In the genomic region with DNA sequence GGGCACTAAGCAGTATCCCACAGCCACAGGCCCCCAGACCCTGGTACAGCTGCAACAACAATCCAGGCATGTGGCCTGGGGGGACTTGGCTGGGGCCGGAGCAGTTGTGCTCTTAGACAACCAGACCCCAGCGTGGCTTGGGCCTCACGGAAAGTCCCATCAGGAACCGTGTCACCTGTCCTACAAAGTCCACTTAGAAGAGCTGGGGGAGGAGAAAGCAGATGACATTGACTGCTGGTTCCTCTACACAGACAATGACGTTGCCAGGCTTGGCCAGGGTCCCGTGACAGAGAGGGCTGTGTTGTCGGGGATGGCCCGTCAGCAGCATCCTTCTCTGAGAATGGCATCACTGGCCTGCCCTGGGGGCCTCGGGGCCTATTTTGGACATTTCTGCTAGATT, we compare ENCODE assay signal across 19 cellular contexts.
A peak's percentile ranks its signal among the peaks of the same experiment; 100 is the strongest.
DNase-seq lines count a peak whose midpoint lies in the region; ATAC-seq and TF ChIP-seq lines count a peak whose summit lies in the region.
"Had no signal": no experiment of that assay in that cellular context is flagged by ENCODE, and none has a peak within 500 bp of the region (broad histone marks: within the 10 kb centered on the region; RNA-seq: fewer than 3 reads in every experiment).

No MANE protein-coding gene starts in this region.

- no peaks in the 10 kb centered on the region for H3K9me3 Mint-ChIP-seq in chondrocyte (ENCODE audit: low read depth)
- H3K9me3 Mint-ChIP-seq in natural killer cell = no peaks in the 10 kb centered on the region
- H3K9me3 Mint-ChIP-seq in naive thymus-derived CD4-positive, alpha-beta T cell = no peaks in the 10 kb centered on the region
- H3K9me3 Mint-ChIP-seq: CD4-positive, alpha-beta T cell; CD8-positive, alpha-beta memory T cell; GM23338; H9 had no signal

- no peak overlapping the region for H2AK5ac ChIP-seq in neuronal stem cell (ENCODE audit: low read depth, low read length)

- no peak overlapping the region for H4K8ac ChIP-seq in neuronal stem cell (ENCODE audit: low read depth, low read length)

- H3K27ac Mint-ChIP-seq in chondrocyte (ENCODE audit: unreplicated experiment) (peak overlapping the region; percentile 18), natural killer cell (no peak overlapping the region)
- no peak overlapping the region for H3K27ac Mint-ChIP-seq in naive thymus-derived CD4-positive, alpha-beta T cell
- H3K27ac Mint-ChIP-seq: B cell; CD14-positive monocyte; CD4-positive, alpha-beta T cell; GM23338; H9 had no signal

- TF ChIP-seq CTCF in right atrium auricular region (IDR thresholded peaks at IDR 0.05) (no peak), chondrocyte (IDR thresholded peaks at IDR 0.05) (no peak), natural killer cell (IDR thresholded peaks at IDR 0.05) (no peak)

- no peak overlapping the region for H3K9ac ChIP-seq in neuronal stem cell (ENCODE audit: low read depth, low read length, poor library complexity)
- H3K9ac ChIP-seq: BLaER1 treated with 17β-estradiol and CSF1 and Interleukin-3, amounts not matched to agents 10 nM and 100 nM had no signal

- H3K27ac ChIP-seq in right atrium auricular region (no peak overlapping the region), neuronal stem cell (replicated peaks; ENCODE audit: low read length) (no peak overlapping the region)
- H3K27ac ChIP-seq in naive thymus-derived CD4-positive, alpha-beta T cell (ENCODE audit: low read depth, low read length) = no peak overlapping the region
- H3K27ac ChIP-seq: 22Rv1; BLaER1 treated with 17β-estradiol and CSF1 and Interleukin-3, amounts not matched to agents 10 nM and 100 nM had no signal

- intact Hi-C loops in Right ventricle myocardium superior (cut with DNase I) = no loop called here
- intact Hi-C loops in natural killer cell (cut with micrococcal nuclease) = no loop called here
- intact Hi-C loops in naive thymus-derived CD4-positive, alpha-beta T cell (cut with micrococcal nuclease) = no loop called here

- H3K4me3 Mint-ChIP-seq in chondrocyte (ENCODE audit: unreplicated experiment) (no peak overlapping the region), natural killer cell (no peak overlapping the region)
- no peak overlapping the region for H3K4me3 Mint-ChIP-seq in naive thymus-derived CD4-positive, alpha-beta T cell
- H3K4me3 Mint-ChIP-seq: B cell; CD4-positive, alpha-beta T cell; CD8-positive, alpha-beta memory T cell; GM23338; H9 had no signal

- H3K36me3 ChIP-seq in right atrium auricular region = no peaks in the 10 kb centered on the region
- H3K36me3 ChIP-seq in neuronal stem cell (replicated peaks in 1 of 2; ENCODE audit: control insufficient read depth in 2 of 2, insufficient read depth in 2 of 2, low read length in 2 of 2) = no peaks in the 10 kb centered on the region
- no peaks in the 10 kb centered on the region for H3K36me3 ChIP-seq in naive thymus-derived CD4-positive, alpha-beta T cell (ENCODE audit: control insufficient read depth in 2 of 3, insufficient read depth in 3 of 3, low read length in 3 of 3)

- H2BK12ac ChIP-seq in neuronal stem cell (ENCODE audit: low read length) = no peak overlapping the region

- H3K4me3 ChIP-seq in right atrium auricular region (no peak overlapping the region), neuronal stem cell (ENCODE audit: low read length in 2 of 2) (no peak overlapping the region)
- no peak overlapping the region for H3K4me3 ChIP-seq in naive thymus-derived CD4-positive, alpha-beta T cell (ENCODE audit: low read length)
- H3K4me3 ChIP-seq: BLaER1 treated with 17β-estradiol and CSF1 and Interleukin-3, amounts not matched to agents 10 nM and 100 nM; GM23338 had no signal

- peaks cover 5% of the 10 kb centered on the region for H3K79me1 ChIP-seq in neuronal stem cell (ENCODE audit: low read depth, low read length)

- DNase-seq in Right ventricle myocardium superior (peak; percentile 20), right atrium auricular region (ENCODE audit: low spot score) (no peak), chondrocyte (ENCODE audit: low spot score) (no peak), neuronal stem cell (ENCODE audit: low spot score) (no peak), natural killer cell (no peak)
- DNase-seq in naive thymus-derived CD4-positive, alpha-beta T cell = no peak
- DNase-seq: CD4-positive, alpha-beta T cell; CD8-positive, alpha-beta memory T cell; DMS 273 treated with DMSO at 0.1 percent for 48 hours; DMS79 treated with DMSO at 0.1 percent for 48 hours; GF-D8; H9 had no signal

- POLR2A ChIA-PET in naive thymus-derived CD4-positive, alpha-beta T cell (lab: Charles Lee) = no interaction called here

- H2AFZ ChIP-seq in neuronal stem cell (ENCODE audit: low read length) = no peak overlapping the region
- H2AFZ ChIP-seq: GM23338 had no signal

- H3K18ac ChIP-seq in neuronal stem cell (ENCODE audit: low read length) = peak overlapping the region; percentile 13

- H3K14ac ChIP-seq in neuronal stem cell (ENCODE audit: low read length) = no peak overlapping the region

- H3K4me1 ChIP-seq in right atrium auricular region (no peaks in the 10 kb centered on the region), neuronal stem cell (ENCODE audit: control insufficient read depth in 2 of 2, insufficient read depth in 1 of 2, low read depth in 1 of 2, low read length in 2 of 2) (no peaks in the 10 kb centered on the region)
- H3K4me1 ChIP-seq in naive thymus-derived CD4-positive, alpha-beta T cell (ENCODE audit: control insufficient read depth in 2 of 2, insufficient read depth in 2 of 2, low read length in 2 of 2) = no peaks in the 10 kb centered on the region

- H2BK5ac ChIP-seq in neuronal stem cell (ENCODE audit: low read length) = no peak overlapping the region

- CTCF ChIA-PET in naive thymus-derived CD4-positive, alpha-beta T cell (lab: Charles Lee) = interaction anchor here (0.6 to 1.0 kb wide), 2 partner anchors 21 to 466 kb away, joined by 3 to 4 read pairs; no protein-coding TSS in a partner anchor

- no peak overlapping the region for H3K4ac ChIP-seq in neuronal stem cell (ENCODE audit: low read length)

- H3K27me3 Mint-ChIP-seq in chondrocyte (ENCODE audit: low read depth) (no peaks in the 10 kb centered on the region), natural killer cell (ENCODE audit: low read depth in 2 of 2) (no peaks in the 10 kb centered on the region)
- no peaks in the 10 kb centered on the region for H3K27me3 Mint-ChIP-seq in naive thymus-derived CD4-positive, alpha-beta T cell
- H3K27me3 Mint-ChIP-seq: CD4-positive, alpha-beta T cell had no signal

- H3K4me1 Mint-ChIP-seq in chondrocyte (ENCODE audit: low read depth) (peaks cover 44% of the 10 kb centered on the region), natural killer cell (no peaks in the 10 kb centered on the region)
- peaks cover 0 to 3% (median 0%) of the 10 kb centered on the region in 7 donors for H3K4me1 Mint-ChIP-seq in naive thymus-derived CD4-positive, alpha-beta T cell
- H3K4me1 Mint-ChIP-seq: B cell; CD14-positive monocyte; CD8-positive, alpha-beta memory T cell; GM23338; H9 had no signal

- WGBS in neuronal stem cell (ENCODE audit: extremely low coverage in 2 of 2, insufficient read length in 2 of 2, insufficient replicate concordance in 1 of 2), 2 donors = no CpG with 5 or more reads among the region's 9 CpGs

- H2BK15ac ChIP-seq in neuronal stem cell (ENCODE audit: low read length) = no peak overlapping the region

- ATAC-seq in Right ventricle myocardium superior (ENCODE audit: poor library complexity) (no peak), HG02973 (IDR thresholded peaks at IDR 0.05; ENCODE audit: unreplicated experiment) (no peak), natural killer cell (no peak)
- no peak for ATAC-seq in naive thymus-derived CD4-positive, alpha-beta T cell
- ATAC-seq: GM23338, HCT116 had no signal

- H3K9me3 ChIP-seq in right atrium auricular region = no peaks in the 10 kb centered on the region
- H3K9me3 ChIP-seq in neuronal stem cell (replicated peaks in 1 of 2; ENCODE audit: control insufficient read depth in 2 of 2, insufficient read depth in 1 of 2, low read depth in 1 of 2, low read length in 2 of 2) = no peaks in the 10 kb centered on the region
- no peaks in the 10 kb centered on the region for H3K9me3 ChIP-seq in naive thymus-derived CD4-positive, alpha-beta T cell (ENCODE audit: control insufficient read depth in 2 of 3, low read length in 3 of 3)

- no peak overlapping the region for H3K4me2 ChIP-seq in neuronal stem cell (ENCODE audit: insufficient read depth, low read length, poor library complexity, severe bottlenecking)
- H3K4me2 ChIP-seq: GM23338 had no signal

- H2BK120ac ChIP-seq in neuronal stem cell (ENCODE audit: low read depth, low read length) = no peak overlapping the region

- H3K36me3 Mint-ChIP-seq in chondrocyte (ENCODE audit: low read depth) (peaks cover 14% of the 10 kb centered on the region), natural killer cell (no peaks in the 10 kb centered on the region)
- peaks cover 0 to 10% (median 0%) of the 10 kb centered on the region in 5 donors for H3K36me3 Mint-ChIP-seq in naive thymus-derived CD4-positive, alpha-beta T cell
- H3K36me3 Mint-ChIP-seq: CD14-positive monocyte; CD8-positive, alpha-beta memory T cell had no signal

- H3K27me3 ChIP-seq in right atrium auricular region (no peaks in the 10 kb centered on the region), neuronal stem cell (ENCODE audit: control insufficient read depth in 3 of 3, insufficient read depth in 3 of 3, low read depth in 1 of 3, low read length in 3 of 3) (peaks cover 0 to 4% (median 0%) of the 10 kb centered on the region in 3 experiments)
- H3K27me3 ChIP-seq in naive thymus-derived CD4-positive, alpha-beta T cell (ENCODE audit: control insufficient read depth in 2 of 2, insufficient read depth in 2 of 2, low read length in 2 of 2) = no peaks in the 10 kb centered on the region
- H3K27me3 ChIP-seq: BLaER1 treated with 17β-estradiol and CSF1 and Interleukin-3, amounts not matched to agents 10 nM and 100 nM had no signal

- no peak overlapping the region for H3K23ac ChIP-seq in neuronal stem cell (ENCODE audit: low read depth, low read length, poor library complexity)

- no peak overlapping the region for H4K91ac ChIP-seq in neuronal stem cell (ENCODE audit: low read depth, low read length, poor library complexity)
